ENCODE assay signal across 1 cellular context in the genomic region with DNA sequence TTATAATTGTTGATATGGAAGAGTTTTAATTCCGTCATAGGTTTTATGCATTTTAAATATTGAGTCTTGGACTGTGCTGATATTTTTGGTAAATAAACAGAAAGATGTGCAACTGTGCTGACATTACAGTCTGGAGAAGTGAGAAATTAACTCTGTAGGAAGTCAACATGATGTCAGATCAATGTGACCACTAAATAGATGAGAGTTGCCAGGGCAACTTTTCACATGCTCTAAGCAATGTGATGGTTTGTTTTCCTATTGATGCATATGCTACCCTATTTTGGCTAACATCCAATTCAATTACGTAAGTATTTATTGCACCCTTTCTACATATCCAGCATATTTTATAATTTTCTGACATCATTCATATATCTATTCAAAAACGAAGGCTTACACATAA.
TF ChIP-seq lines count a peak whose summit lies in the region.

No MANE protein-coding gene starts in this region.

TF ChIP-seq in HepG2, 621 proteins besides CTCF, POLR2A, EP300 and RAD21 (continued from another document):
- TF ChIP-seq, protein P1, sequence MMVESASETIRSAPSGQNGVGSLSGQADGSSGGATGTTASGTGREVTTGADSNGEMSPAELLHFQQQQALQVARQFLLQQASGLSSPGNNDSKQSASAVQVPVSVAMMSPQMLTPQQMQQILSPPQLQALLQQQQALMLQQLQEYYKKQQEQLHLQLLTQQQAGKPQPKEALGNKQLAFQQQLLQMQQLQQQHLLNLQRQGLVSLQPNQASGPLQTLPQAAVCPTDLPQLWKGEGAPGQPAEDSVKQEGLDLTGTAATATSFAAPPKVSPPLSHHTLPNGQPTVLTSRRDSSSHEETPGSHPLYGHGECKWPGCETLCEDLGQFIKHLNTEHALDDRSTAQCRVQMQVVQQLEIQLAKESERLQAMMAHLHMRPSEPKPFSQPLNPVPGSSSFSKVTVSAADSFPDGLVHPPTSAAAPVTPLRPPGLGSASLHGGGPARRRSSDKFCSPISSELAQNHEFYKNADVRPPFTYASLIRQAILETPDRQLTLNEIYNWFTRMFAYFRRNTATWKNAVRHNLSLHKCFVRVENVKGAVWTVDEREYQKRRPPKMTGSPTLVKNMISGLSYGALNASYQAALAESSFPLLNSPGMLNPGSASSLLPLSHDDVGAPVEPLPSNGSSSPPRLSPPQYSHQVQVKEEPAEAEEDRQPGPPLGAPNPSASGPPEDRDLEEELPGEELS (CRISPR knock-in tag; IDR thresholded peaks at IDR 0.05), result no peak
